8 cellular contexts compared by ENCODE assay signal in genomic region chrX:119272882-119273806, GRCh38. TPM values are rescaled to one million over a fixed set of nuclear protein-coding genes. Genes with fewer than 3 reads are reported as not detected.
A peak's percentile ranks its signal among the peaks of the same experiment; 100 is the strongest.
DNase-seq lines count a peak whose midpoint lies in the region; ATAC-seq and TF ChIP-seq lines count a peak whose summit lies in the region.

No MANE protein-coding gene starts in this region.

- H3K4me3 Mint-ChIP-seq in activated B cell treated with CpG ODN at 0.5 μM for 24 hours = peak overlapping the region; percentile 72

- H3K27ac Mint-ChIP-seq in activated B cell treated with CpG ODN at 0.5 μM for 24 hours = no peak overlapping the region

- DNase-seq in EH (ENCODE audit: low read depth) (peak; percentile 36), activated B cell treated with CpG ODN at 0.5 μM for 24 hours (peak; percentile 27), mammary epithelial cell (no peak), kidney tubule cell (ENCODE audit: low spot score) (peak; percentile 58), SKM-1 treated with dmso at 0.1 percent for 144 hours (lab: John Stamatoyannopoulos, UW; ENCODE audit: unreplicated experiment) (no peak)
- DNase-seq in stimulated activated CD8-positive, alpha-beta memory T cell treated with anti-CD3 and anti-CD28 coated beads, Interleukin-7, amount 100 ng/mL, for 48 hours (ENCODE audit: extremely low read depth in 1 of 2, low read depth in 1 of 2) = peak; percentile 6 to 48

- peak overlapping the region; percentile 17 for H2AFZ ChIP-seq in mammary epithelial cell (ENCODE audit: low read depth, low read length)

- H3K4me2 ChIP-seq in mammary epithelial cell (ENCODE audit: insufficient read depth, low read depth, low read length) = no peak overlapping the region

- H3K4me3 ChIP-seq in mammary epithelial cell (replicated peaks in 1 of 3; ENCODE audit: insufficient read depth in 1 of 3, low read depth in 2 of 3, low read length in 3 of 3) = no peak overlapping the region

- BruUV-seq in mammary epithelial cell (replicated peaks; lab: Mats Ljungman, UMichigan) = no TSS peak

- no peaks in the 10 kb centered on the region for H3K9me3 Mint-ChIP-seq in activated B cell treated with CpG ODN at 0.5 μM for 24 hours

- TF ChIP-seq CTCF in activated B cell treated with CpG ODN at 0.5 μM for 24 hours (IDR thresholded peaks at IDR 0.05) (no peak), mammary epithelial cell (conservative IDR thresholded peaks at IDR 0.05 in 1 of 2, IDR thresholded peaks at IDR 0.05 in 1 of 2; ENCODE audit: extremely low read depth in 1 of 2, insufficient read depth in 1 of 2, low read depth in 1 of 2, low read length in 2 of 2) (peak in 1 of 2 donors; percentile 15)

- peaks cover 9% of the 10 kb centered on the region for H3K4me1 Mint-ChIP-seq in activated B cell treated with CpG ODN at 0.5 μM for 24 hours

- H3K27me3 ChIP-seq in mammary epithelial cell (ENCODE audit: insufficient read depth, low read length) = no peaks in the 10 kb centered on the region

- intact Hi-C loops in activated B cell treated with CpG ODN at 0.5 μM for 24 hours (cut with micrococcal nuclease) = no loop called here
- intact Hi-C loops in mammary epithelial cell (cut with micrococcal nuclease) = no loop called here

- peaks cover 4% of the 10 kb centered on the region for H3K9me3 ChIP-seq in mammary epithelial cell (replicated peaks; ENCODE audit: insufficient read depth, low read length)

- peak; percentile 95 for ATAC-seq in activated B cell treated with CpG ODN at 0.5 μM for 24 hours (ENCODE audit: low read depth)
- no peak for ATAC-seq in GM18511 (IDR thresholded peaks at IDR 0.05; ENCODE audit: unreplicated experiment)
- ATAC-seq in HG03457 (IDR thresholded peaks at IDR 0.05; ENCODE audit: unreplicated experiment) = no peak

- H3K27ac ChIP-seq in mammary epithelial cell (ENCODE audit: insufficient read depth, low read depth, low read length) = no peak overlapping the region

- peaks cover 13% of the 10 kb centered on the region for H3K27me3 Mint-ChIP-seq in activated B cell treated with CpG ODN at 0.5 μM for 24 hours

- H3K36me3 ChIP-seq in mammary epithelial cell (ENCODE audit: insufficient read depth, low read length) = no peaks in the 10 kb centered on the region

- CTCF ChIA-PET in activated B cell treated with CpG ODN at 0.5 μM for 24 hours (lab: Charles Lee) = no interaction called here
- CTCF ChIA-PET in mammary epithelial cell (lab: Charles Lee; ENCODE audit: low non-redundant PET) = no interaction called here

- WGBS in mammary epithelial cell (ENCODE audit: low coverage, missing lambda C conversion rate) = 77% methylated on average over 36 of the region's 83 CpGs

- H3K9ac ChIP-seq in mammary epithelial cell (ENCODE audit: insufficient read depth, low read length) = no peak overlapping the region

- in situ Hi-C loops in mammary epithelial cell (cut with MboI; ENCODE audit: low sequenced_read_pairs in 2 of 2) = no loop called here

- H3K79me2 ChIP-seq in mammary epithelial cell (ENCODE audit: insufficient read depth, low read length) = no peaks in the 10 kb centered on the region

- no peaks in the 10 kb centered on the region for H3K4me1 ChIP-seq in mammary epithelial cell (ENCODE audit: insufficient read depth, low read length)

- no peaks in the 10 kb centered on the region for H3K36me3 Mint-ChIP-seq in activated B cell treated with CpG ODN at 0.5 μM for 24 hours (ENCODE audit: low read depth)

- POLR2A ChIA-PET in activated B cell treated with CpG ODN at 0.5 μM for 24 hours (lab: Charles Lee) = interaction anchor here (0.6 kb wide), 1 partner anchor 330 kb away, joined by 6 read pairs; no protein-coding TSS in a partner anchor

- H4K20me1 ChIP-seq in mammary epithelial cell (ENCODE audit: insufficient read depth, low read length) = no peaks in the 10 kb centered on the region

- dilution Hi-C loops in mammary epithelial cell (cut with HindIII; ENCODE audit: low sequenced_read_pairs) = no loop called here

RNA-seq across cellular contexts. Expression of gene PGRMC1, which starts 37.1 kb away (rescaled TPM):
- total RNA-seq in activated B cell treated with CpG ODN at 0.5 μM for 24 hours (8.5 and 9.8 TPM in 2 replicates), mammary epithelial cell (10 to 100 TPM; 57.9 to 73.5 TPM)
- polyA plus RNA-seq in mammary epithelial cell = 62.6 TPM
- polyA minus RNA-seq in mammary epithelial cell = 44.5 TPM

Comparison
In these comparisons a context has a peak if more than half of its experiments do, and no peak if none do; other contexts are left out.
1. DNase-seq: peak in EH (single experiment), activated B cell treated with CpG ODN at 0.5 μM for 24 hours (single experiment), kidney tubule cell (single experiment) and stimulated activated CD8-positive, alpha-beta memory T cell treated with anti-CD3 and anti-CD28 coated beads, Interleukin-7, amount 100 ng/mL, for 48 hours (2 of 2); none in mammary epithelial cell (single experiment) and SKM-1 treated with dmso at 0.1 percent for 144 hours (single experiment).